31 cellular contexts compared by ENCODE assay signal in genomic region chr6:37635319-37635718, GRCh38.
"Had no signal": no experiment of that assay in that cellular context is flagged by ENCODE, and none has a peak within 500 bp of the region (broad histone marks: within the 10 kb centered on the region; RNA-seq: fewer than 3 reads in every experiment).

No MANE protein-coding gene starts in this region.

- H3K4me3 Mint-ChIP-seq: activated B cell treated with CpG ODN at 0.5 μM for 24 hours; activated CD4-positive, alpha-beta memory T cell treated with anti-CD3 and anti-CD28 coated beads for 36 hours; activated naive CD8-positive, alpha-beta T cell treated with anti-CD3 and anti-CD28 coated beads for 36 hours; activated T-cell treated with anti-CD3 and anti-CD28 coated beads, Interleukin-2, amount 50 U/mL, for 72 hours; activated T-helper 17 cell treated with anti-CD3 and anti-CD28 coated beads, Interleukin-2, amount 50 U/mL, for 72 hours had no signal

- DNase-seq: activated B cell treated with CpG ODN at 0.5 μM for 24 hours; activated CD4-positive, alpha-beta memory T cell treated with anti-CD3 and anti-CD28 coated beads for 36 hours; activated CD4-positive, alpha-beta T cell treated with anti-CD3 and anti-CD28 coated beads for 4 hours; activated CD4-positive, alpha-beta T cell treated with anti-CD3 and anti-CD28 coated beads, Interleukin-2, amount 50 U/mL, for 1 hour; activated CD4-positive, CD25-positive, alpha-beta regulatory T cell treated with anti-CD3 and anti-CD28 coated beads, Interleukin-2, amount 50 U/mL, for 72 hours; activated naive CD4-positive, alpha-beta T cell; activated naive CD4-positive, alpha-beta T cell treated with anti-CD3 and anti-CD28 coated beads, Interleukin-2, amount 50 U/mL, for 16 hours; activated naive CD8-positive, alpha-beta T cell treated with anti-CD3 and anti-CD28 coated beads for 36 hours; activated T-cell treated with anti-CD3 and anti-CD28 coated beads, Interleukin-2, amount 50 U/mL, for 1 hour; activated T-cell treated with anti-CD3 and anti-CD28 coated beads, Interleukin-2, amount 50 U/mL, for 72 hours; amniotic stem cell; aorta; brain microvascular endothelial cell; central memory CD4-positive, alpha-beta T cell; KG1; MM.1S; MV-4-11; NCI-H1092; NCI-H1436 treated with DMSO at 0.1 percent for 48 hours; NCI-H1694 treated with DMSO at 0.1 percent for 48 hours; NCI-H2029; NCI-H524; SHP77 treated with DMSO at 0.1 percent for 48 hours; SW 1271; T-helper 1 cell; T-helper 2 cell; T-helper 9 cell had no signal

- H3K9me3 Mint-ChIP-seq: activated B cell treated with CpG ODN at 0.5 μM for 24 hours; activated CD4-positive, alpha-beta memory T cell treated with anti-CD3 and anti-CD28 coated beads for 36 hours; activated naive CD8-positive, alpha-beta T cell treated with anti-CD3 and anti-CD28 coated beads for 36 hours; activated T-cell treated with anti-CD3 and anti-CD28 coated beads, Interleukin-2, amount 50 U/mL, for 72 hours; activated T-helper 17 cell treated with anti-CD3 and anti-CD28 coated beads, Interleukin-2, amount 50 U/mL, for 72 hours had no signal

- H3K27me3 ChIP-seq: brain microvascular endothelial cell, SJSA1 had no signal

- H3K27ac Mint-ChIP-seq: activated B cell treated with CpG ODN at 0.5 μM for 24 hours; activated CD4-positive, alpha-beta memory T cell treated with anti-CD3 and anti-CD28 coated beads for 36 hours; activated naive CD8-positive, alpha-beta T cell treated with anti-CD3 and anti-CD28 coated beads for 36 hours; activated T-cell treated with anti-CD3 and anti-CD28 coated beads, Interleukin-2, amount 50 U/mL, for 72 hours; activated T-helper 17 cell treated with anti-CD3 and anti-CD28 coated beads, Interleukin-2, amount 50 U/mL, for 72 hours had no signal

- H3K4me3 ChIP-seq: SJSA1 had no signal

- H3K27me3 Mint-ChIP-seq: activated B cell treated with CpG ODN at 0.5 μM for 24 hours; activated CD4-positive, alpha-beta memory T cell treated with anti-CD3 and anti-CD28 coated beads for 36 hours; activated naive CD8-positive, alpha-beta T cell treated with anti-CD3 and anti-CD28 coated beads for 36 hours; activated T-helper 17 cell treated with anti-CD3 and anti-CD28 coated beads, Interleukin-2, amount 50 U/mL, for 72 hours had no signal

- H3K36me3 Mint-ChIP-seq: activated CD4-positive, alpha-beta memory T cell treated with anti-CD3 and anti-CD28 coated beads for 36 hours; activated naive CD8-positive, alpha-beta T cell treated with anti-CD3 and anti-CD28 coated beads for 36 hours had no signal

- H3K9me3 ChIP-seq: SJSA1 had no signal

- ATAC-seq: activated T-cell treated with anti-CD3 and anti-CD28 coated beads, Interleukin-2, amount 50 U/mL, for 72 hours; activated T-helper 17 cell treated with anti-CD3 and anti-CD28 coated beads, Interleukin-2, amount 50 U/mL, for 72 hours; Panc1 had no signal

- H3K27ac ChIP-seq: brain microvascular endothelial cell, SJSA1, VCaP had no signal
